In the genomic region with DNA sequence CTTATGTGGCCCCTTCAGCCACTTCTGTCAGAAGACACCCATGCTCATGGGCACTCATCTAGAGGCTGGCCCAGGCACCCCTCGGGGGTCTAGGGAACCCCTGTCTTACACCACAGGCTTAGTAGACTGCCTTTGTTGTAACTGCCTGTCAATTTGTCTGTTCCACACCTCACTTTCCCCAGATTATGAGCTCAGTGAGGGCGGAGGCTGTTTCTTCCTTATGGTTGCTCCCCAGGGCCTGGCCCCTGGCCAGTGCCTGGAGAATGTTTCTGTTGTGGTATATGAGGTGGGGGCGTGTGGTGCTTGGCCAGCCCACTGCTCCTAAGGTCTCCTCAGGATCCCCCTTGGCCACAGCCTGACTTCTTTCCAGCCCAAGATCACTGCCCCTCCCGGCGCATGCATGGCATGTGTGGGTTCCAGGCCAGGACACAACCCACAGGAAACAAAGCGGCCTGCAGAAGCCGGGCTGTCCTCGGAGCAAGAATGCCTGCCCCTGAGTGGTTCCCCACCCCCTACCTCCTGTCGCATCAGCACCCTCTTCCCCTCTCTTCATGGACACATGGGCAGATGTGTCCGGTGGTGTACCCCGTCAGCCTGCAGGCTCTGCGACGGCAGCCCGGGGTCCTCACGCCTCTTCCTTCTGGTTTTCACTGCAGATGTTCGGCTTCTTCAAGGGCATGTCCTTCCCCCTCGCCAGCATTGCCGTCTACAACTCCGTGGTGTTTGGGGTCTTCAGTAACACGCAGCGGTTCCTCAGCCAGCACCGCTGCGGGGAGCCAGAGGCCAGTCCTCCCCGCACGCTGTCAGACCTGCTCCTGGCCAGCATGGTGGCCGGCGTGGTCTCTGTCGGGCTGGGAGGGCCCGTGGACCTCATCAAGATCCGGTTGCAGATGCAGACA, we compare ENCODE assay signal across 25 cellular contexts. TPM values are rescaled to one million over a fixed set of nuclear protein-coding genes. Genes with fewer than 3 reads are reported as not detected.
"Had no signal": no experiment of that assay in that cellular context is flagged by ENCODE, and none has a peak within 500 bp of the region (broad histone marks: within the 10 kb centered on the region; RNA-seq: fewer than 3 reads in every experiment).

No MANE protein-coding gene starts in this region.

- H3K27me3 ChIP-seq: heart left ventricle, ovary, right atrium auricular region, uterus had no signal

- H3K9me3 ChIP-seq: left lung, ovary, psoas muscle, right atrium auricular region, uterus had no signal

- ATAC-seq: activated T-cell treated with anti-CD3 and anti-CD28 coated beads, Interleukin-2, amount 50 U/mL, for 4 hours; left lung; natural killer cell; psoas muscle; stimulated activated naive CD8-positive, alpha-beta T cell treated with anti-CD3 and anti-CD28 coated beads, Interleukin-15, Interleukin-2, amounts not matched to agents 100 U/mL and 50 U/mL, for 24 hours; WTC11 had no signal

- H3K27ac ChIP-seq: heart left ventricle, left lung, ovary, psoas muscle, right atrium auricular region, uterus had no signal

- H3K9me3 Mint-ChIP-seq: activated naive CD4-positive, alpha-beta T cell treated with anti-CD3 and anti-CD28 coated beads, Interleukin-2, amount 10 ng/mL, durations not matched to agents 7 days and 5 days; activated T-cell treated with anti-CD3 and anti-CD28 coated beads, Interleukin-2, amount 50 U/mL, for 4 hours; activated T-helper 2 cell treated with anti-CD3 and anti-CD28 coated beads, Interferon-gamma antibody, Interleukin-2, Interleukin-4, amounts not matched to agents 10 μg/mL and 5 μg/mL and 100 μg/mL, durations not matched to agents 14 hours and 24 hours and 36 hours; natural killer cell; T-helper 1 cell treated with Interleukin-12 subunit alpha and Interleukin-12 subunit beta and Interleukin-4 antibody, amounts not matched to agents 30 μg/mL and 1 μg/mL, for 36 hours; WTC11 had no signal

- H3K36me3 Mint-ChIP-seq: activated naive CD4-positive, alpha-beta T cell treated with anti-CD3 and anti-CD28 coated beads, Interleukin-2, amount 10 ng/mL, durations not matched to agents 7 days and 5 days; brain; natural killer cell; WTC11 had no signal

- H3K36me3 ChIP-seq: heart left ventricle, left lung, ovary, right atrium auricular region, uterus had no signal

- DNase-seq: activated CD4-positive, alpha-beta T cell treated with anti-CD3 and anti-CD28 coated beads, Interleukin-2, amount 50 U/mL, for 4 hours; activated CD8-positive, alpha-beta memory T cell treated with anti-CD3 and anti-CD28 coated beads for 24 hours; activated CD8-positive, alpha-beta memory T cell treated with anti-CD3 and anti-CD28 coated beads, Interleukin-2, amount 50 U/mL, for 48 hours; activated naive CD4-positive, alpha-beta T cell treated with anti-CD3 and anti-CD28 coated beads, Interleukin-2, amount 10 ng/mL, durations not matched to agents 7 days and 5 days; activated T-cell treated with anti-CD3 and anti-CD28 coated beads, Interleukin-2, amount 50 U/mL, for 4 hours; heart left ventricle; left lung; natural killer cell; ovary; psoas muscle; stimulated activated CD4-positive, alpha-beta T cell treated with anti-CD3 and anti-CD28 coated beads, Interleukin-4, amount 100 ng/mL, for 24 hours; stimulated activated naive CD8-positive, alpha-beta T cell treated with anti-CD3 and anti-CD28 coated beads, Interleukin-15, Interleukin-2, amounts not matched to agents 100 U/mL and 50 U/mL, for 24 hours; T1000; trophoblast cell; uterus had no signal

- H3K4me1 ChIP-seq: heart left ventricle, left lung, psoas muscle, right atrium auricular region, uterus had no signal

- H3K4me3 ChIP-seq: heart left ventricle, left lung, lung, ovary, psoas muscle, right atrium auricular region, uterus had no signal

- H3K4me3 Mint-ChIP-seq: activated naive CD4-positive, alpha-beta T cell treated with anti-CD3 and anti-CD28 coated beads, Interleukin-2, amount 10 ng/mL, durations not matched to agents 7 days and 5 days; activated T-cell treated with anti-CD3 and anti-CD28 coated beads, Interleukin-2, amount 50 U/mL, for 4 hours; brain; natural killer cell; T-helper 1 cell treated with Interleukin-12 subunit alpha and Interleukin-12 subunit beta and Interleukin-4 antibody, amounts not matched to agents 30 μg/mL and 1 μg/mL, for 36 hours; WTC11 had no signal

- H3K27ac Mint-ChIP-seq: activated naive CD4-positive, alpha-beta T cell treated with anti-CD3 and anti-CD28 coated beads, Interleukin-2, amount 10 ng/mL, durations not matched to agents 7 days and 5 days; activated T-helper 2 cell treated with anti-CD3 and anti-CD28 coated beads, Interferon-gamma antibody, Interleukin-2, Interleukin-4, amounts not matched to agents 10 μg/mL and 5 μg/mL and 100 μg/mL, durations not matched to agents 14 hours and 24 hours and 36 hours; brain; natural killer cell; T-helper 1 cell treated with Interleukin-12 subunit alpha and Interleukin-12 subunit beta and Interleukin-4 antibody, amounts not matched to agents 30 μg/mL and 1 μg/mL, for 36 hours; WTC11 had no signal

- H3K4me1 Mint-ChIP-seq: activated naive CD4-positive, alpha-beta T cell treated with anti-CD3 and anti-CD28 coated beads, Interleukin-2, amount 10 ng/mL, durations not matched to agents 7 days and 5 days; brain; natural killer cell; WTC11 had no signal

RNA-seq across cellular contexts. Expression of a gene that starts 17.7 kb away (rescaled TPM):
- total RNA-seq: activated T-cell treated with anti-CD3 and anti-CD28 coated beads, Interleukin-2, amount 50 U/mL, for 4 hours; activated T-helper 2 cell treated with anti-CD3 and anti-CD28 coated beads, Interferon-gamma antibody, Interleukin-2, Interleukin-4, amounts not matched to agents 10 μg/mL and 5 μg/mL and 100 μg/mL, durations not matched to agents 14 hours and 24 hours and 36 hours; cardiac septum; epithelial cell of proximal tubule; fibroblast of villous mesenchyme; lung; natural killer cell; right atrium auricular region had no signal

RNA-seq across cellular contexts. Expression of a gene that starts 43.5 kb away (rescaled TPM):
- total RNA-seq: cardiac septum, epithelial cell of proximal tubule, fibroblast of villous mesenchyme, heart left ventricle, left lung, lung, natural killer cell, ovary, psoas muscle, right atrium auricular region, subcutaneous adipose tissue, uterus, WTC11 had no signal
